Comparison of ENCODE assay signal across 13 cellular contexts in the genomic region with DNA sequence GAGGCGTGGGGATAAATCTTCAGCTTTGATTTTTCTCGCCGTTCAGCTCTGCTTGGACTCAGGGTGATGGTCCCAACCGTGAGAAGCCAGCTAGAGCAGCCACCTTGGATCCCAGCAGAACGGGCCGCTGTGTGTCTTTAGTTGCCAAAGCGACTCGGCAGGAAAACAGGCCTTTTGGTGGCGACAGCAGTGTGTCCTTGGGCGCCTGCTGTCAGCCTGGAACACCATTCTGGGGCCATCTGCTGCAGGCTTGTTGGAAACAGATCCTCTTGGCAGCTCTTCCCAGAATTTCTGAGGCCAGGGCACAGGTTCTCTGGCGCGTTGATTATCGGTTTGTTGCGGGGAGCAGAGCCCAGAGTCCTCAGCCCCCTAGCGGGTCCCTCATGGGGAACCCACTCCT.
DNase-seq lines count a peak whose midpoint lies in the region; ATAC-seq and TF ChIP-seq lines count a peak whose summit lies in the region.
"Had no signal": no experiment of that assay in that cellular context is flagged by ENCODE, and none has a peak within 500 bp of the region (broad histone marks: within the 10 kb centered on the region; RNA-seq: fewer than 3 reads in every experiment).

No MANE protein-coding gene starts in this region.

- H3K36me3 ChIP-seq in right lobe of liver: peaks cover 0 to 14% (median 0%) of the 10 kb centered on the region in 4 donors
- no peaks in the 10 kb centered on the region for H3K36me3 ChIP-seq in uterus

- peak; percentile 95 for DNase-seq in NCI-H1694 treated with DMSO at 0.1 percent for 48 hours (lab: John Stamatoyannopoulos, UW)
- peak; percentile 65 to 90 for DNase-seq in cerebellar nuclear complex (lab: John Stamatoyannopoulos, UW)
- peak in 2 of 3 donors; percentile 70 to 84 for DNase-seq in right lobe of liver
- no peak for DNase-seq in uterus
- DNase-seq in epidermal melanocyte (ENCODE audit: insufficient read length, low spot score): no peak
- no peak for DNase-seq in NOMO-1 treated with DMSO at 0.1 percent for 48 hours (lab: John Stamatoyannopoulos, UW; ENCODE audit: unreplicated experiment)
- DNase-seq: activated CD8-positive, alpha-beta memory T cell treated with anti-CD3 and anti-CD28 coated beads, Interleukin-2, amount 50 U/mL, for 48 hours; esophagus squamous epithelium; hippocampal formation; NCI-H2029 treated with DMSO at 0.1 percent for 48 hours; NK-92 treated with Interleukin-12 subunit alpha and Interleukin-12 subunit beta, amount 100 ng/mL, for 24 hours; T-helper 17 cell had no signal

- TF ChIP-seq POLR2A in right lobe of liver (IDR thresholded peaks at IDR 0.05) (no peak), uterus (IDR thresholded peaks at IDR 0.05) (no peak)

- H3K27me3 ChIP-seq in right lobe of liver (no peaks in the 10 kb centered on the region), uterus (no peaks in the 10 kb centered on the region)
- H3K27me3 ChIP-seq: esophagus squamous epithelium had no signal

- no peaks in the 10 kb centered on the region for H3K9me3 ChIP-seq in right lobe of liver
- no peaks in the 10 kb centered on the region for H3K9me3 ChIP-seq in uterus
- H3K9me3 ChIP-seq: esophagus squamous epithelium had no signal

- TF ChIP-seq CTCF in right lobe of liver (IDR thresholded peaks at IDR 0.05): no peak
- no peak for TF ChIP-seq CTCF in uterus (IDR thresholded peaks at IDR 0.05)

- H3K4me1 ChIP-seq in right lobe of liver (peaks cover 0 to 20% (median 4%) of the 10 kb centered on the region in 4 donors), uterus (peaks cover 10 to 11% of the 10 kb centered on the region in 2 donors)

- 33% methylated on average over 1 of the region's 15 CpGs for WGBS in right lobe of liver (ENCODE audit: insufficient coverage, low coverage, low lambda C conversion rate, missing lambda C conversion rate)

- H3K27ac ChIP-seq in right lobe of liver (peak overlapping the region in 2 of 3 donors; percentile 6 to 47), uterus (peak overlapping the region; percentile 87 to 91)

- ATAC-seq in right lobe of liver: peak; percentile 56 to 78 (median 70)
- no peak for ATAC-seq in HG03025 (IDR thresholded peaks at IDR 0.05; ENCODE audit: low FRiP score, unreplicated experiment)
- ATAC-seq: T-helper 17 cell had no signal

- H3K4me3 ChIP-seq in right lobe of liver: no peak overlapping the region
- no peak overlapping the region for H3K4me3 ChIP-seq in uterus
- H3K4me3 ChIP-seq: esophagus squamous epithelium had no signal

- intact Hi-C loops in right lobe of liver (cut with DNase I): no loop called here
- intact Hi-C loops in uterus (cut with DNase I; ENCODE audit: low total_unique reads): no loop called here

Comparison
In these comparisons a context has a peak if more than half of its experiments do, and no peak if none do; other contexts are left out.
1. DNase-seq: peak in NCI-H1694 treated with DMSO at 0.1 percent for 48 hours (single experiment), cerebellar nuclear complex (2 of 2) and right lobe of liver (2 of 3); none in uterus (0 of 2), epidermal melanocyte (single experiment) and NOMO-1 treated with DMSO at 0.1 percent for 48 hours (single experiment).